In the genomic region with DNA sequence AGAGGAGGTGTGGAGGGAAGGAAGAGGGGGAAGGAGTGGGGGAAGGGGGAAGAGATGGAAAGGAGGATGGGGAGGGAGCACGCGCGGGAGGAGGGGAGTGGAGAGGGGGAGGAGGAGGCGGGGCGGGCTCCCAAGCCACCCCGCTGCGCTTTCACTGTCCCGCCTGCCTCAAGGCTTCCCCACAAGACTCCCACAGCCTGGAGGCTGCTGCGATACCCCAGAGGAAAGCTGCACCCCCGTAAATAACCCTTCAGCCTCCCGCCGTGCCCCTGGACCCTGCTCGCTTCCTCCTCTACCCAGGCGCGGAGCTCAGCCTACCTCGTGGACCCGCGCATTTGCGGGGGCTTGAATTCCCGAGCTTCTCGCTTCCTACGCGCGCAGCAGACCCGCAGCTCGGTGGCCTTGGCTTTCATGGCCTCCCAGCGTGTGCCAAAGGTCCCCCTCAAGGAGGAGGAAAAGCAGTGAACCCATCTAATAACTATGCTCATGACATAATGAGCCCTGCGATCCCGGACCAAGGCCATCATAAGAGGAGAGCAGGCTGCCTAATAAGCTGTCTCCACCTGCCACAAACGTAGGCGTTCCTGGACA, we compare ENCODE assay signal across 8 cellular contexts. TPM values are rescaled to one million over a fixed set of nuclear protein-coding genes. Genes with fewer than 3 reads are reported as not detected.
DNase-seq lines count a peak whose midpoint lies in the region; ATAC-seq and TF ChIP-seq lines count a peak whose summit lies in the region.

TSS of gene C10orf67 (minus strand) at position 547 of the 591 bp plus-strand sequence. CDS start at position 524, 23 bp downstream.

- H3K9me3 ChIP-seq in CD4-positive, CD25-positive, alpha-beta regulatory T cell (ENCODE audit: control insufficient read depth in 2 of 2, low read length in 2 of 2) = no peaks in the 10 kb centered on the region
- H3K9me3 ChIP-seq in HEK293 (ENCODE audit: control insufficient read depth, insufficient read depth, low read depth, low read length) (no peaks in the 10 kb centered on the region), mononuclear cell (ENCODE audit: low read depth, low read length) (no peaks in the 10 kb centered on the region), tibial artery (no peaks in the 10 kb centered on the region)

- CTCF ChIA-PET in HEK293 (lab: Yijun Ruan, JAX) = interaction anchor here (1.5 kb wide), 1 partner anchor 30 kb away, joined by 5 read pairs; no protein-coding TSS in a partner anchor

- peak; percentile 24 to 31 for ATAC-seq in CD4-positive, CD25-positive, alpha-beta regulatory T cell (ENCODE audit: low read depth in 2 of 2)
- peak; percentile 19 for ATAC-seq in esophagus mucosa

- H3K27ac Mint-ChIP-seq in CD4-positive, CD25-positive, alpha-beta regulatory T cell = peak within 1 kb of the TSS; percentile 93 to 98 (median 97)
- H3K27ac Mint-ChIP-seq in activated CD4-positive, alpha-beta T cell treated with anti-CD3 and anti-CD28 coated beads, Interleukin-2, amount 10 ng/mL, durations not matched to agents 24 days and 14 days = peak within 1 kb of the TSS; percentile 87

- DNase-seq in CD4-positive, CD25-positive, alpha-beta regulatory T cell = peak in 2 of 3 donors; percentile 37 to 51
- peak; percentile 76 for DNase-seq in activated CD4-positive, alpha-beta T cell treated with anti-CD3 and anti-CD28 coated beads, Interleukin-2, amount 10 ng/mL, durations not matched to agents 24 days and 14 days
- DNase-seq in tibial artery (peak in 1 of 2 donors; percentile 20), NCI-H2029 treated with DMSO at 0.1 percent for 48 hours (lab: John Stamatoyannopoulos, UW) (no peak), HT-29 (ENCODE audit: low spot score) (no peak)

- peak within 1 kb of the TSS; percentile 68 for H3K27ac ChIP-seq in CD4-positive, CD25-positive, alpha-beta regulatory T cell (ENCODE audit: insufficient read depth, low read length, poor library complexity, severe bottlenecking)
- H3K27ac ChIP-seq in HEK293 (ENCODE audit: extremely low read depth, low read depth, low read length) = peak within 1 kb of the TSS; percentile 68; the same call in 1 of the 2 replicates
- H3K27ac ChIP-seq in tibial artery = no peak within 1 kb of the TSS

- no peaks in the 10 kb centered on the region for H3K9me3 Mint-ChIP-seq in CD4-positive, CD25-positive, alpha-beta regulatory T cell
- H3K9me3 Mint-ChIP-seq in activated CD4-positive, alpha-beta T cell treated with anti-CD3 and anti-CD28 coated beads, Interleukin-2, amount 10 ng/mL, durations not matched to agents 24 days and 14 days = no peaks in the 10 kb centered on the region

- H3K4me1 ChIP-seq in CD4-positive, CD25-positive, alpha-beta regulatory T cell (ENCODE audit: control insufficient read depth, insufficient read depth, low read length, poor library complexity, severe bottlenecking) = peaks cover 42% of the 10 kb centered on the region
- peaks cover 11% of the 10 kb centered on the region for H3K4me1 ChIP-seq in HEK293 (ENCODE audit: control insufficient read depth, insufficient read depth, low read length)
- peaks cover 5% of the 10 kb centered on the region for H3K4me1 ChIP-seq in mononuclear cell (ENCODE audit: insufficient read depth, low read length)
- H3K4me1 ChIP-seq in tibial artery = peaks cover 0 to 18% (median 7%) of the 10 kb centered on the region in 4 donors

- H3K4me3 Mint-ChIP-seq in CD4-positive, CD25-positive, alpha-beta regulatory T cell = peak within 1 kb of the TSS; percentile 94 to 99 (median 96)
- H3K4me3 Mint-ChIP-seq in activated CD4-positive, alpha-beta T cell treated with anti-CD3 and anti-CD28 coated beads, Interleukin-2, amount 10 ng/mL, durations not matched to agents 24 days and 14 days = peak within 1 kb of the TSS; percentile 93

- H3K36me3 Mint-ChIP-seq in CD4-positive, CD25-positive, alpha-beta regulatory T cell = no peaks in the 10 kb centered on the region
- no peaks in the 10 kb centered on the region for H3K36me3 Mint-ChIP-seq in activated CD4-positive, alpha-beta T cell treated with anti-CD3 and anti-CD28 coated beads, Interleukin-2, amount 10 ng/mL, durations not matched to agents 24 days and 14 days (ENCODE audit: low read depth)

- H3K4me1 Mint-ChIP-seq in CD4-positive, CD25-positive, alpha-beta regulatory T cell = peaks cover 19 to 62% (median 41%) of the 10 kb centered on the region in 4 donors
- H3K4me1 Mint-ChIP-seq in activated CD4-positive, alpha-beta T cell treated with anti-CD3 and anti-CD28 coated beads, Interleukin-2, amount 10 ng/mL, durations not matched to agents 24 days and 14 days = peaks cover 35% of the 10 kb centered on the region

- H3K27me3 Mint-ChIP-seq in CD4-positive, CD25-positive, alpha-beta regulatory T cell = no peaks in the 10 kb centered on the region
- no peaks in the 10 kb centered on the region for H3K27me3 Mint-ChIP-seq in activated CD4-positive, alpha-beta T cell treated with anti-CD3 and anti-CD28 coated beads, Interleukin-2, amount 10 ng/mL, durations not matched to agents 24 days and 14 days

- no peaks in the 10 kb centered on the region for H3K36me3 ChIP-seq in CD4-positive, CD25-positive, alpha-beta regulatory T cell (ENCODE audit: control insufficient read depth, insufficient read depth, low read length)
- H3K36me3 ChIP-seq in HEK293 (ENCODE audit: control insufficient read depth in 2 of 2, insufficient read depth in 1 of 2, low read length in 2 of 2) (no peaks in the 10 kb centered on the region), tibial artery (no peaks in the 10 kb centered on the region)

- peak within 1 kb of the TSS; percentile 80 for H3K4me3 ChIP-seq in CD4-positive, CD25-positive, alpha-beta regulatory T cell (ENCODE audit: low read depth, low read length)
- H3K4me3 ChIP-seq in HEK293 (ENCODE audit: low read depth, low read length) = peak within 1 kb of the TSS; percentile 63
- peak within 1 kb of the TSS; percentile 31 for H3K4me3 ChIP-seq in mononuclear cell (ENCODE audit: low read length)
- peak within 1 kb of the TSS; percentile 35 to 46 for H3K4me3 ChIP-seq in tibial artery

- intact Hi-C loops in activated CD4-positive, alpha-beta T cell treated with anti-CD3 and anti-CD28 coated beads, Interleukin-2, amount 10 ng/mL, durations not matched to agents 24 days and 14 days (cut with micrococcal nuclease) = loop anchor here (2.0 kb wide), 1 partner anchor 18 kb away; no protein-coding TSS in a partner anchor
- intact Hi-C loops in tibial artery (cut with DNase I; ENCODE audit: low total_unique reads) = no loop called here

- no peaks in the 10 kb centered on the region for H3K27me3 ChIP-seq in CD4-positive, CD25-positive, alpha-beta regulatory T cell (ENCODE audit: control insufficient read depth, insufficient read depth, low read length)
- peaks cover 31% of the 10 kb centered on the region for H3K27me3 ChIP-seq in mononuclear cell (ENCODE audit: insufficient read depth, low read length)
- peaks cover 0 to 30% of the 10 kb centered on the region in 2 donors for H3K27me3 ChIP-seq in tibial artery

- POLR2A ChIA-PET in HEK293 (lab: Yijun Ruan, JAX) = interaction anchor here (0.8 to 1.0 kb wide), 4 partner anchors 94 to 102 kb away, joined by 3 to 5 read pairs (median 5); partner anchors contain the start of gene OTUD1

- TF ChIP-seq CTCF in HEK293 (tag by site-specific recombination; IDR thresholded peaks at IDR 0.05) (no peak), tibial artery (IDR thresholded peaks at IDR 0.05) (no peak)

TF ChIP-seq in HEK293, 187 proteins besides CTCF, POLR2A, EP300 and RAD21 (continues in another document):
- TF ChIP-seq, protein P1, sequence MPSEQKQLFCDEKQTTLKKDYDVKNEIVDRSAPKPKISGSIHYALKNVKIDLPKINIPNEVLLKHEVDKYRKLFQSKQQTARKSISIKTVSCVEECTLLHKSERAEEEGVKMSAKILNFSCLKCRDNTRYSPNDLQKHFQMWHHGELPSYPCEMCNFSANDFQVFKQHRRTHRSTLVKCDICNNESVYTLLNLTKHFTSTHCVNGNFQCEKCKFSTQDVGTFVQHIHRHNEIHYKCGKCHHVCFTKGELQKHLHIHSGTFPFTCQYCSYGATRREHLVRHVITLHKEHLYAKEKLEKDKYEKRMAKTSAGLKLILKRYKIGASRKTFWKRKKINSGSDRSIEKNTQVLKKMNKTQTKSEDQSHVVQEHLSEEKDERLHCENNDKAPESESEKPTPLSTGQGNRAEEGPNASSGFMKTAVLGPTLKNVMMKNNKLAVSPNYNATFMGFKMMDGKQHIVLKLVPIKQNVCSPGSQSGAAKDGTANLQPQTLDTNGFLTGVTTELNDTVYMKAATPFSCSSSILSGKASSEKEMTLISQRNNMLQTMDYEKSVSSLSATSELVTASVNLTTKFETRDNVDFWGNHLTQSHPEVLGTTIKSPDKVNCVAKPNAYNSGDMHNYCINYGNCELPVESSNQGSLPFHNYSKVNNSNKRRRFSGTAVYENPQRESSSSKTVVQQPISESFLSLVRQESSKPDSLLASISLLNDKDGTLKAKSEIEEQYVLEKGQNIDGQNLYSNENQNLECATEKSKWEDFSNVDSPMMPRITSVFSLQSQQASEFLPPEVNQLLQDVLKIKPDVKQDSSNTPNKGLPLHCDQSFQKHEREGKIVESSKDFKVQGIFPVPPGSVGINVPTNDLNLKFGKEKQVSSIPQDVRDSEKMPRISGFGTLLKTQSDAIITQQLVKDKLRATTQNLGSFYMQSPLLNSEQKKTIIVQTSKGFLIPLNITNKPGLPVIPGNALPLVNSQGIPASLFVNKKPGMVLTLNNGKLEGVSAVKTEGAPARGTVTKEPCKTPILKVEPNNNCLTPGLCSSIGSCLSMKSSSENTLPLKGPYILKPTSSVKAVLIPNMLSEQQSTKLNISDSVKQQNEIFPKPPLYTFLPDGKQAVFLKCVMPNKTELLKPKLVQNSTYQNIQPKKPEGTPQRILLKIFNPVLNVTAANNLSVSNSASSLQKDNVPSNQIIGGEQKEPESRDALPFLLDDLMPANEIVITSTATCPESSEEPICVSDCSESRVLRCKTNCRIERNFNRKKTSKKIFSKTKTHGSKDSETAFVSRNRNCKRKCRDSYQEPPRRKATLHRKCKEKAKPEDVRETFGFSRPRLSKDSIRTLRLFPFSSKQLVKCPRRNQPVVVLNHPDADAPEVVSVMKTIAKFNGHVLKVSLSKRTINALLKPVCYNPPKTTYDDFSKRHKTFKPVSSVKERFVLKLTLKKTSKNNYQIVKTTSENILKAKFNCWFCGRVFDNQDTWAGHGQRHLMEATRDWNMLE (tag by site-specific recombination; conservative IDR thresholded peaks at IDR 0.05; ENCODE audit: low read depth) = no peak
- TF ChIP-seq ZBTB17 (tag by site-specific recombination; IDR thresholded peaks at IDR 0.05) = peak; percentile 71
- peak; percentile 93 for TF ChIP-seq GLIS1 (tag by site-specific recombination; IDR thresholded peaks at IDR 0.05)
- TF ChIP-seq HOXD13 (CRISPR knock-in tag; IDR thresholded peaks at IDR 0.05; ENCODE audit: borderline replicate concordance) = no peak
- no peak for TF ChIP-seq ZNF624 (tag by site-specific recombination; IDR thresholded peaks at IDR 0.05)

RNA-seq across cellular contexts. Expression of gene C10orf67, which starts in this region (rescaled TPM):
- total RNA-seq in CD4-positive, CD25-positive, alpha-beta regulatory T cell = 0.49 TPM
- polyA plus RNA-seq in CD4-positive, CD25-positive, alpha-beta regulatory T cell = under 1 TPM in 3 of 4 donors, not detected in 1; 0.31 to 0.74 (median 0.47) TPM
- total RNA-seq in activated CD4-positive, alpha-beta T cell treated with anti-CD3 and anti-CD28 coated beads, Interleukin-2, amount 10 ng/mL, durations not matched to agents 24 days and 14 days = 0.07 and 0.16 TPM in 2 replicates
- total RNA-seq in esophagus mucosa (0.08 TPM), mononuclear cell (0.31 TPM)
- 0.18 TPM in 1 of 2 replicates, not detected in the other for total RNA-seq in HT-29 (2014; rRNA removed; shearing (Covaris generic))

Comparison
In these comparisons a context has a peak if more than half of its experiments do, and no peak if none do; other contexts are left out.
1. Peak in DNase-seq, ATAC-seq, H3K4me3 ChIP-seq and H3K27ac ChIP-seq in CD4-positive, CD25-positive, alpha-beta regulatory T cell; RNA of the gene not detected or under 1 TPM.
2. Peak in DNase-seq in activated CD4-positive, alpha-beta T cell treated with anti-CD3 and anti-CD28 coated beads, Interleukin-2, amount 10 ng/mL, durations not matched to agents 24 days and 14 days; RNA of the gene not detected or under 1 TPM.
3. Peak in ATAC-seq in esophagus mucosa; RNA of the gene not detected or under 1 TPM.